Comparison of ENCODE assay signal across 9 cellular contexts in genomic region chrX:97563531-97564133, GRCh38.
DNase-seq lines count a peak whose midpoint lies in the region; ATAC-seq and TF ChIP-seq lines count a peak whose summit lies in the region.
"Had no signal": no experiment of that assay in that cellular context is flagged by ENCODE, and none has a peak within 500 bp of the region (broad histone marks: within the 10 kb centered on the region; RNA-seq: fewer than 3 reads in every experiment).

No MANE protein-coding gene starts in this region.

- H3K4me1 ChIP-seq in KMS-11 (ENCODE audit: low read depth, poor library complexity, severe bottlenecking) (no peaks in the 10 kb centered on the region), lung (ENCODE audit: control insufficient read depth in 2 of 2, insufficient read depth in 2 of 2, low read length in 2 of 2) (no peaks in the 10 kb centered on the region)

- no TSS peak for BruUV-seq in MCF 10A (replicated peaks; lab: Mats Ljungman, UMichigan)

- H3K4me2 ChIP-seq in KMS-11 = peak overlapping the region; percentile 60

- no peaks in the 10 kb centered on the region for H3K9me3 ChIP-seq in lung (ENCODE audit: control insufficient read depth in 2 of 2, insufficient read depth in 1 of 2, low read length in 1 of 2)

- H3K4me3 ChIP-seq in KMS-11 (IDR thresholded peaks at IDR 0.05; ENCODE audit: insufficient read depth, low read depth, low read length) = no peak overlapping the region
- no peak overlapping the region for H3K4me3 ChIP-seq in lung
- H3K4me3 ChIP-seq: cardiac muscle cell had no signal

- no peak for TF ChIP-seq CTCF in KMS-11 (conservative IDR thresholded peaks at IDR 0.05; ENCODE audit: low read depth, low read length)
- no peak for TF ChIP-seq CTCF in MCF 10A (IDR thresholded peaks at IDR 0.05; ENCODE audit: unreplicated experiment)
- TF ChIP-seq CTCF in lung (IDR thresholded peaks at IDR 0.05; ENCODE audit: control extremely low read depth, extremely low read depth) = no peak

- no peaks in the 10 kb centered on the region for H3K4me1 Mint-ChIP-seq in MCF 10A (ENCODE audit: insufficient read depth, unreplicated experiment)

- peak overlapping the region; percentile 28; the same call in 1 of the 2 replicates for H3K27ac ChIP-seq in KMS-11
- no peak overlapping the region for H3K27ac ChIP-seq in lung (ENCODE audit: low read depth in 1 of 2, low read length in 1 of 2)
- H3K27ac ChIP-seq: cardiac muscle cell had no signal

- DNase-seq in GM03348 (ENCODE audit: low spot score) (peak; percentile 50), UCSD-AML1 (lab: John Stamatoyannopoulos, UW; ENCODE audit: unreplicated experiment) (peak; percentile 37), MCF 10A (ENCODE audit: unreplicated experiment) (no peak), lung (ENCODE audit: low spot score) (peak; percentile 37), D341Med (ENCODE audit: low spot score) (no peak)
- DNase-seq in stimulated activated CD8-positive, alpha-beta memory T cell treated with anti-CD3 and anti-CD28 coated beads, Interleukin-15, amount 100 ng/mL, for 24 hours (ENCODE audit: low read depth) = peak; percentile 0

- no peak overlapping the region; the same call in 1 of the 2 replicates for H3K9ac ChIP-seq in KMS-11

- H2AFZ ChIP-seq in KMS-11 (ENCODE audit: low read depth) = no peak overlapping the region; the same call in 1 of the 2 replicates

- POLR2A ChIA-PET in MCF 10A (lab: Yijun Ruan, JAX) = no interaction called here

- peak overlapping the region; percentile 55 for H3K4me3 Mint-ChIP-seq in MCF 10A (ENCODE audit: unreplicated experiment)

- no peak overlapping the region for H3K27ac Mint-ChIP-seq in MCF 10A (ENCODE audit: low read depth, unreplicated experiment)

- ATAC-seq in GM21619 (IDR thresholded peaks at IDR 0.05; ENCODE audit: unreplicated experiment) (peak; percentile 99), lung (ENCODE audit: insufficient read depth, low FRiP score) (peak; percentile 86)

- CTCF ChIA-PET in MCF 10A (lab: Yijun Ruan, JAX) = no interaction called here

- H3K36me3 Mint-ChIP-seq in MCF 10A (ENCODE audit: insufficient read depth, unreplicated experiment) = no peaks in the 10 kb centered on the region

- H3K36me3 ChIP-seq in KMS-11 (ENCODE audit: insufficient read depth) = no peaks in the 10 kb centered on the region
- H3K36me3 ChIP-seq in lung (ENCODE audit: control insufficient read depth in 2 of 2, insufficient read depth in 2 of 2, low read length in 2 of 2) = no peaks in the 10 kb centered on the region
- H3K36me3 ChIP-seq: cardiac muscle cell had no signal

- no peaks in the 10 kb centered on the region for H4K20me1 ChIP-seq in KMS-11 (ENCODE audit: insufficient read depth)

- H3K27me3 ChIP-seq in KMS-11 (ENCODE audit: insufficient read depth, low read depth) (no peaks in the 10 kb centered on the region), lung (ENCODE audit: control insufficient read depth, insufficient read depth) (no peaks in the 10 kb centered on the region)
- H3K27me3 ChIP-seq: cardiac muscle cell had no signal

- H3K9me3 Mint-ChIP-seq in MCF 10A (ENCODE audit: unreplicated experiment) = no peaks in the 10 kb centered on the region

- WGBS in lung, 2 donors = 0 to 6% methylated on average over 4 of the region's 4 CpGs

- no peaks in the 10 kb centered on the region for H3K79me2 ChIP-seq in KMS-11 (ENCODE audit: insufficient read depth, low read depth)

- peaks cover 28% of the 10 kb centered on the region for H3K27me3 Mint-ChIP-seq in MCF 10A (ENCODE audit: insufficient read depth, unreplicated experiment)

- intact Hi-C loops in MCF 10A (cut with micrococcal nuclease) = no loop called here

Comparison
In these comparisons a context has a peak if more than half of its experiments do, and no peak if none do; other contexts are left out.
1. DNase-seq: peak in GM03348 (single experiment), UCSD-AML1 (single experiment), lung (single experiment) and stimulated activated CD8-positive, alpha-beta memory T cell treated with anti-CD3 and anti-CD28 coated beads, Interleukin-15, amount 100 ng/mL, for 24 hours (single experiment); none in MCF 10A (single experiment) and D341Med (single experiment).